ENCODE assay signal across 16 cellular contexts in genomic region chr3:52136513-52136912, GRCh38. TPM values are rescaled to one million over a fixed set of nuclear protein-coding genes. Genes with fewer than 3 reads are reported as not detected.
DNase-seq lines count a peak whose midpoint lies in the region; ATAC-seq, FAIRE-seq and TF ChIP-seq lines count a peak whose summit lies in the region.
"Had no signal": no experiment of that assay in that cellular context is flagged by ENCODE, and none has a peak within 500 bp of the region (broad histone marks: within the 10 kb centered on the region; RNA-seq: fewer than 3 reads in every experiment).

No MANE protein-coding gene starts in this region.

- no peak for FAIRE-seq in kidney (lab: Jason Lieb, UNC)

- no peak for TF ChIP-seq CTCF in kidney (IDR thresholded peaks at IDR 0.05; ENCODE audit: borderline replicate concordance, extremely low read depth, insufficient read depth)

- H3K36me3 ChIP-seq in kidney (ENCODE audit: control insufficient read depth in 1 of 2, insufficient read depth in 2 of 2, low read length in 2 of 2) (no peaks in the 10 kb centered on the region), skeletal muscle tissue (ENCODE audit: control insufficient read depth in 3 of 3, insufficient read depth in 3 of 3, low read length in 3 of 3) (no peaks in the 10 kb centered on the region)

- no peak overlapping the region for H3K4me3 Mint-ChIP-seq in T-helper 17 cell
- H3K4me3 Mint-ChIP-seq in activated T-cell treated with anti-CD3 and anti-CD28 coated beads, Interleukin-2, amount 50 U/mL, for 4 hours = no peak overlapping the region
- H3K4me3 Mint-ChIP-seq: activated T-helper 1 cell treated with anti-CD3 and anti-CD28 coated beads, Interleukin-12 subunit alpha, Interleukin-12 subunit beta, Interleukin-2, Interleukin-4 antibody, amounts not matched to agents 30 ng/mL and 10 ng/mL and 1 ng/mL, durations not matched to agents 14 hours and 24 hours and 36 hours; CD14-positive monocyte; HFFc6; T-helper 2 cell treated with Interferon-gamma antibody and Interleukin-4, amounts not matched to agents 5 μg/mL and 100 μg/mL, for 36 hours had no signal

- no peaks in the 10 kb centered on the region for H3K27me3 Mint-ChIP-seq in T-helper 17 cell
- no peaks in the 10 kb centered on the region for H3K27me3 Mint-ChIP-seq in activated T-cell treated with anti-CD3 and anti-CD28 coated beads, Interleukin-2, amount 50 U/mL, for 4 hours (ENCODE audit: low read depth)

- no peak overlapping the region for H3K27ac ChIP-seq in kidney (ENCODE audit: low read depth in 2 of 2, low read length in 2 of 2)
- H3K27ac ChIP-seq in skeletal muscle tissue (ENCODE audit: low read depth, low read length) = peak overlapping the region; percentile 61
- H3K27ac ChIP-seq: HL-60, testis had no signal

- H3K9me3 ChIP-seq in T-helper 17 cell (ENCODE audit: control insufficient read depth, low read length, poor library complexity, severe bottlenecking) = no peaks in the 10 kb centered on the region
- no peaks in the 10 kb centered on the region for H3K9me3 ChIP-seq in kidney (ENCODE audit: control insufficient read depth in 1 of 2, low read length in 2 of 2)
- no peaks in the 10 kb centered on the region for H3K9me3 ChIP-seq in skeletal muscle tissue (ENCODE audit: control insufficient read depth in 3 of 3, low read length in 3 of 3)
- H3K9me3 ChIP-seq: testis had no signal

- no peaks in the 10 kb centered on the region for H3K27me3 ChIP-seq in skeletal muscle tissue (ENCODE audit: control insufficient read depth in 3 of 3, insufficient read depth in 3 of 3, low read length in 3 of 3)
- H3K27me3 ChIP-seq: testis had no signal

- DNase-seq in LHCN-M2 (ENCODE audit: low read depth) (peak; percentile 49), T-helper 17 cell (no peak), kidney (peak; percentile 18), NCI-H748 treated with DMSO at 0.1 percent for 48 hours (lab: John Stamatoyannopoulos, UW) (no peak), RPMI8226 (no peak)
- no peak for DNase-seq in activated T-cell treated with anti-CD3 and anti-CD28 coated beads, Interleukin-2, amount 50 U/mL, for 4 hours
- DNase-seq: HFFc6, NCI-H774, occipital lobe, testis had no signal

- no peaks in the 10 kb centered on the region for H3K36me3 Mint-ChIP-seq in T-helper 17 cell (ENCODE audit: low read depth)
- no peaks in the 10 kb centered on the region for H3K36me3 Mint-ChIP-seq in activated T-cell treated with anti-CD3 and anti-CD28 coated beads, Interleukin-2, amount 50 U/mL, for 4 hours (ENCODE audit: insufficient read depth)

- no peaks in the 10 kb centered on the region for H3K4me1 ChIP-seq in kidney (ENCODE audit: control insufficient read depth in 1 of 2, insufficient read depth in 1 of 2, low read depth in 1 of 2, low read length in 2 of 2)
- H3K4me1 ChIP-seq in skeletal muscle tissue (ENCODE audit: control insufficient read depth in 3 of 3, insufficient read depth in 3 of 3, low read length in 3 of 3) = peaks cover 27 to 38% (median 34%) of the 10 kb centered on the region in 3 donors
- H3K4me1 ChIP-seq: testis had no signal

- H3K4me1 Mint-ChIP-seq in T-helper 17 cell = peaks cover 3% of the 10 kb centered on the region
- H3K4me1 Mint-ChIP-seq in activated T-cell treated with anti-CD3 and anti-CD28 coated beads, Interleukin-2, amount 50 U/mL, for 4 hours (ENCODE audit: low read depth) = no peaks in the 10 kb centered on the region

- H3K9ac ChIP-seq in kidney (ENCODE audit: low read length in 2 of 2) (no peak overlapping the region), skeletal muscle tissue (ENCODE audit: low read depth in 1 of 3, low read length in 3 of 3) (peak overlapping the region in 1 of 3 donors; percentile 41)

- H3K9me3 Mint-ChIP-seq in activated T-cell treated with anti-CD3 and anti-CD28 coated beads, Interleukin-2, amount 50 U/mL, for 4 hours = no peaks in the 10 kb centered on the region
- H3K9me3 Mint-ChIP-seq: activated T-helper 1 cell treated with anti-CD3 and anti-CD28 coated beads, Interleukin-12 subunit alpha, Interleukin-12 subunit beta, Interleukin-2, Interleukin-4 antibody, amounts not matched to agents 30 ng/mL and 10 ng/mL and 1 ng/mL, durations not matched to agents 14 hours and 24 hours and 36 hours; CD14-positive monocyte; HFFc6; T-helper 2 cell treated with Interferon-gamma antibody and Interleukin-4, amounts not matched to agents 5 μg/mL and 100 μg/mL, for 36 hours had no signal

- peak overlapping the region; percentile 24 for H3K27ac Mint-ChIP-seq in T-helper 17 cell
- H3K27ac Mint-ChIP-seq: activated T-helper 1 cell treated with anti-CD3 and anti-CD28 coated beads, Interleukin-12 subunit alpha, Interleukin-12 subunit beta, Interleukin-2, Interleukin-4 antibody, amounts not matched to agents 30 ng/mL and 10 ng/mL and 1 ng/mL, durations not matched to agents 14 hours and 24 hours and 36 hours; HFFc6; T-helper 2 cell treated with Interferon-gamma antibody and Interleukin-4, amounts not matched to agents 5 μg/mL and 100 μg/mL, for 36 hours had no signal

- H3K4me3 ChIP-seq in kidney (ENCODE audit: low read length in 2 of 2) (no peak overlapping the region), skeletal muscle tissue (ENCODE audit: low read length in 3 of 3) (no peak overlapping the region)
- H3K4me3 ChIP-seq: testis had no signal

- no peak for ATAC-seq in T-helper 17 cell
- no peak for ATAC-seq in activated T-cell treated with anti-CD3 and anti-CD28 coated beads, Interleukin-2, amount 50 U/mL, for 4 hours
- no peak for ATAC-seq in GM18907 (IDR thresholded peaks at IDR 0.05; ENCODE audit: unreplicated experiment)

- intact Hi-C loops in kidney (cut with DNase I) = no loop called here

RNA-seq across cellular contexts. Expression of gene POC1A, which starts 17.7 kb away (rescaled TPM):
- 18.9 and 19.1 TPM in 2 replicates for total RNA-seq in LHCN-M2 (2014; rRNA removed)
- polyA plus RNA-seq in LHCN-M2 (2012) = 21.2 TPM
- 1 to 10 TPM in 1 of 2 donors, under 1 TPM in 1; 0.47 to 1.4 TPM for total RNA-seq in T-helper 17 cell
- total RNA-seq in kidney = 2.2 TPM
- polyA plus RNA-seq in kidney (ENCODE audit: insufficient read depth, low read depth, low replicate concordance) = 2.5 TPM
- 2.6 TPM for total RNA-seq in skeletal muscle tissue
- total RNA-seq in activated T-cell treated with anti-CD3 and anti-CD28 coated beads, Interleukin-2, amount 50 U/mL, for 4 hours = 10 to 100 TPM in 2 of 3 donors, 1 to 10 TPM in 1; 9.7 to 14.3 (median 11.7) TPM

Comparison
In these comparisons a context has a peak if more than half of its experiments do, and no peak if none do; other contexts are left out.
1. DNase-seq: peak in LHCN-M2 (single experiment) and kidney (single experiment); none in T-helper 17 cell (0 of 3), NCI-H748 treated with DMSO at 0.1 percent for 48 hours (single experiment), RPMI8226 (single experiment) and activated T-cell treated with anti-CD3 and anti-CD28 coated beads, Interleukin-2, amount 50 U/mL, for 4 hours (single experiment).